In genomic region chr17:17641621-17642409, GRCh38 we compare ENCODE assay signal across 1 cellular context.
TF ChIP-seq lines count a peak whose summit lies in the region.

No MANE protein-coding gene starts in this region.

TF ChIP-seq in HepG2, 621 proteins besides CTCF, POLR2A, EP300 and RAD21 (continued from another document):
- TF ChIP-seq USF2 (IDR thresholded peaks at IDR 0.05; ENCODE audit: low read depth, low read length), result no peak
- no peak for TF ChIP-seq USF2 (CRISPR knock-in tag; IDR thresholded peaks at IDR 0.05; ENCODE audit: borderline replicate concordance)
- TF ChIP-seq MAFF (IDR thresholded peaks at IDR 0.05; ENCODE audit: low read depth, low read length), result no peak
- no peak for TF ChIP-seq POLR2AphosphoS5 (IDR thresholded peaks at IDR 0.05; ENCODE audit: low read depth, low read length)
- no peak for TF ChIP-seq NR2C2 (CRISPR knock-in tag; IDR thresholded peaks at IDR 0.05; ENCODE audit: borderline replicate concordance)
- no peak for TF ChIP-seq ZHX1 (CRISPR knock-in tag; IDR thresholded peaks at IDR 0.05; ENCODE audit: low read depth)
- 0 out of 2 replicates have a peak, but pooled peaks have one; percentile 13 for TF ChIP-seq SALL1 (CRISPR knock-in tag; IDR thresholded peaks at IDR 0.05)
TF ChIP-seq in HepG2: peak in this region for 33.
